In genomic region chr14:102187044-102187443, GRCh38 we compare ENCODE assay signal across 10 cellular contexts. TPM values are rescaled to one million over a fixed set of nuclear protein-coding genes. Genes with fewer than 3 reads are reported as not detected.
DNase-seq lines count a peak whose midpoint lies in the region; ATAC-seq and TF ChIP-seq lines count a peak whose summit lies in the region.
"Had no signal": no experiment of that assay in that cellular context is flagged by ENCODE, and none has a peak within 500 bp of the region (broad histone marks: within the 10 kb centered on the region; RNA-seq: fewer than 3 reads in every experiment).

No MANE protein-coding gene starts in this region.

- no peak overlapping the region for H3K56ac ChIP-seq in IMR-90 (ENCODE audit: extremely low read depth, insufficient read depth, low read length)

- H2BK5ac ChIP-seq in IMR-90 (ENCODE audit: low read depth, low read length, poor library complexity, severe bottlenecking) = peak overlapping the region; percentile 36

- H4K5ac ChIP-seq in IMR-90 (ENCODE audit: low read depth, low read length) = no peak overlapping the region

- in situ Hi-C loops in IMR-90 (cut with MboI; ENCODE audit: low sequenced_read_pairs) = no loop called here

- H3K4me1 Mint-ChIP-seq in central memory CD8-positive, alpha-beta T cell = peaks cover 44% of the 10 kb centered on the region
- H3K4me1 Mint-ChIP-seq in neural crest cell = peaks cover 56% of the 10 kb centered on the region

- no peak for TF ChIP-seq RAD21 in IMR-90 (IDR thresholded peaks at IDR 0.05; ENCODE audit: low read length)

- H2BK15ac ChIP-seq in IMR-90 (ENCODE audit: low read depth, low read length) = no peak overlapping the region

- intact Hi-C loops in IMR-90 (cut with micrococcal nuclease) = no loop called here

- peak overlapping the region; percentile 28; the same call in 1 of the 2 replicates for H3K27ac ChIP-seq in IMR-90 (ENCODE audit: insufficient read depth, low read length)

- H3K4me1 ChIP-seq in IMR-90 (ENCODE audit: control insufficient read depth, insufficient read depth, low read length) = peaks cover 13% of the 10 kb centered on the region

- POLR2A ChIA-PET in IMR-90 (lab: Charles Lee; ENCODE audit: unreplicated experiment) = no interaction called here

- 13% methylated on average over 1 of the region's 3 CpGs; no CpG with 5 or more reads in 1 of the 2 experiments for WGBS in IMR-90 (ENCODE audit: extremely low coverage in 2 of 2, insufficient read length in 1 of 2), 2 experiments

- no peaks in the 10 kb centered on the region for H3K36me3 ChIP-seq in IMR-90 (ENCODE audit: control insufficient read depth, insufficient read depth, low read length)
- H3K36me3 ChIP-seq: spleen had no signal

- H3K27ac Mint-ChIP-seq in central memory CD8-positive, alpha-beta T cell (ENCODE audit: low read depth) = peak overlapping the region; percentile 32
- H3K27ac Mint-ChIP-seq in neural crest cell (ENCODE audit: unreplicated experiment) = peak overlapping the region; percentile 31
- H3K27ac Mint-ChIP-seq: dendritic cell treated with granulocyte-macrophage colony-stimulating factor and Interleukin-4, amounts not matched to agents 40 ng/mL and 50 ng/mL, for 4 days had no signal

- H2AFZ ChIP-seq in IMR-90 (replicated peaks; ENCODE audit: low read length, poor library complexity) = no peak overlapping the region

- peaks cover 70% of the 10 kb centered on the region for H4K20me1 ChIP-seq in IMR-90 (ENCODE audit: insufficient read depth, low read length)

- no peak overlapping the region for H4K91ac ChIP-seq in IMR-90 (ENCODE audit: insufficient read depth, low read depth, low read length)

- H3K9ac ChIP-seq in IMR-90 (ENCODE audit: low read depth, low read length) = no peak overlapping the region

- H3K23ac ChIP-seq in IMR-90 (ENCODE audit: low read depth, low read length) = no peak overlapping the region

- DNase-seq in AG10803 (ENCODE audit: low read depth) = peak; percentile 84
- DNase-seq in IMR-90 = peak; percentile 87
- DNase-seq in central memory CD8-positive, alpha-beta T cell (ENCODE audit: low spot score in 2 of 2) = no peak
- no peak for DNase-seq in neural crest cell (ENCODE audit: low read depth, low spot score)
- no peak for DNase-seq in OCI-M2 (lab: John Stamatoyannopoulos, UW; ENCODE audit: unreplicated experiment)
- DNase-seq in GM19238 (ENCODE audit: insufficient read length, low spot score) = no peak
- DNase-seq in NCI-H748 (lab: John Stamatoyannopoulos, UW; ENCODE audit: unreplicated experiment) = no peak
- DNase-seq: spleen had no signal

- no peak overlapping the region for H2AK5ac ChIP-seq in IMR-90 (ENCODE audit: low read depth, low read length)

- no peak overlapping the region for H3K14ac ChIP-seq in IMR-90 (replicated peaks; ENCODE audit: low read depth, low read length)

- no peak overlapping the region for H4K8ac ChIP-seq in IMR-90 (ENCODE audit: low read depth in 2 of 2, low read length in 2 of 2)

- no TSS peak for BruUV-seq in IMR-90 (replicated peaks; lab: Mats Ljungman, UMichigan)

- dilution Hi-C loops in IMR-90 (cut with HindIII; ENCODE audit: low sequenced_read_pairs, unreplicated experiment) = no loop called here

- no peak overlapping the region for H3K4me3 Mint-ChIP-seq in central memory CD8-positive, alpha-beta T cell
- H3K4me3 Mint-ChIP-seq in neural crest cell = no peak overlapping the region
- H3K4me3 Mint-ChIP-seq: dendritic cell treated with granulocyte-macrophage colony-stimulating factor and Interleukin-4, amounts not matched to agents 40 ng/mL and 50 ng/mL, for 4 days had no signal

- no peak overlapping the region for H2BK120ac ChIP-seq in IMR-90 (ENCODE audit: low read depth, low read length)

- peak overlapping the region; percentile 9; the same call in 1 of the 2 replicates for H3K4me3 ChIP-seq in AG10803 (ENCODE audit: low read length)
- H3K4me3 ChIP-seq in IMR-90 (ENCODE audit: insufficient read depth, low read depth, low read length) = no peak overlapping the region
- H3K4me3 ChIP-seq: spleen had no signal

- H2AK9ac ChIP-seq in IMR-90 (replicated peaks; ENCODE audit: low read depth, low read length, poor library complexity) = no peak overlapping the region

- no peak for TF ChIP-seq POLR2A in IMR-90 (IDR thresholded peaks at IDR 0.05; ENCODE audit: low read depth, low read length)

- peak overlapping the region; percentile 77 for H3K4me2 ChIP-seq in IMR-90 (ENCODE audit: low read depth, low read length)

- ATAC-seq in IMR-90 (ENCODE audit: low read depth) (peak; percentile 87), HG03045 (IDR thresholded peaks at IDR 0.05; ENCODE audit: unreplicated experiment) (no peak)
- ATAC-seq in central memory CD8-positive, alpha-beta T cell (replicated peaks; ENCODE audit: extremely low read depth, poor library complexity, severe bottlenecking) = no peak

- peaks cover 51 to 78% of the 10 kb centered on the region in 2 experiments for H3K79me1 ChIP-seq in IMR-90 (ENCODE audit: low read depth in 1 of 2, low read length in 2 of 2)

- H2BK20ac ChIP-seq in IMR-90 (ENCODE audit: low read depth, low read length) = no peak overlapping the region

- no peak overlapping the region; the same call in 1 of the 2 replicates for H3K18ac ChIP-seq in IMR-90 (ENCODE audit: low read depth, low read length)

- H3K36me3 Mint-ChIP-seq in central memory CD8-positive, alpha-beta T cell (ENCODE audit: insufficient read depth) = peaks cover 2% of the 10 kb centered on the region
- H3K36me3 Mint-ChIP-seq in neural crest cell (ENCODE audit: low read depth) = no peaks in the 10 kb centered on the region

- no peaks in the 10 kb centered on the region for H3K27me3 ChIP-seq in IMR-90 (ENCODE audit: control insufficient read depth, insufficient read depth, low read length)
- H3K27me3 ChIP-seq: spleen had no signal

- H3K9me1 ChIP-seq in IMR-90 (ENCODE audit: insufficient read depth, low read length) = peaks cover 28% of the 10 kb centered on the region

- H3K9me3 Mint-ChIP-seq in central memory CD8-positive, alpha-beta T cell = no peaks in the 10 kb centered on the region
- no peaks in the 10 kb centered on the region for H3K9me3 Mint-ChIP-seq in neural crest cell
- H3K9me3 Mint-ChIP-seq: dendritic cell treated with granulocyte-macrophage colony-stimulating factor and Interleukin-4, amounts not matched to agents 40 ng/mL and 50 ng/mL, for 4 days had no signal

- H3K27me3 Mint-ChIP-seq in central memory CD8-positive, alpha-beta T cell = no peaks in the 10 kb centered on the region
- no peaks in the 10 kb centered on the region for H3K27me3 Mint-ChIP-seq in neural crest cell (ENCODE audit: low read depth)
- H3K27me3 Mint-ChIP-seq: dendritic cell treated with granulocyte-macrophage colony-stimulating factor and Interleukin-4, amounts not matched to agents 40 ng/mL and 50 ng/mL, for 4 days had no signal

- H3K4ac ChIP-seq in IMR-90 (ENCODE audit: low read depth, low read length) = peak overlapping the region; percentile 59; the same call in 1 of the 2 replicates

- no peak for TF ChIP-seq CTCF in AG10803 (conservative IDR thresholded peaks at IDR 0.05; ENCODE audit: low read length)
- TF ChIP-seq CTCF in IMR-90 (conservative IDR thresholded peaks at IDR 0.05; ENCODE audit: low read depth, low read length) = no peak
- TF ChIP-seq CTCF in neural crest cell (conservative IDR thresholded peaks at IDR 0.05) = no peak

- CTCF ChIA-PET in IMR-90 (lab: Yijun Ruan, JAX) = interaction anchor here (0.6 kb wide), 1 partner anchor 9 kb away, joined by 3 read pairs; no protein-coding TSS in a partner anchor

- no peaks in the 10 kb centered on the region for H3K9me3 ChIP-seq in IMR-90 (ENCODE audit: control insufficient read depth, insufficient read depth, low read length)
- H3K9me3 ChIP-seq: spleen had no signal

TF ChIP-seq in IMR-90, 13 proteins besides CTCF, POLR2A, EP300 and RAD21:
- TF ChIP-seq FOS (IDR thresholded peaks at IDR 0.05; ENCODE audit: low read depth, low read length) (peak; percentile 83), ELK1 (IDR thresholded peaks at IDR 0.05; ENCODE audit: borderline replicate concordance, low read depth, low read length) (no peak), CEBPB (IDR thresholded peaks at IDR 0.05; ENCODE audit: low read depth, low read length) (peak; percentile 79), MAZ (IDR thresholded peaks at IDR 0.05; ENCODE audit: borderline replicate concordance, low read depth, low read length) (no peak), SMC3 (IDR thresholded peaks at IDR 0.05; ENCODE audit: low read depth, low read length) (no peak), RCOR1 (IDR thresholded peaks at IDR 0.05; ENCODE audit: insufficient replicate concordance, low read length) (no peak), CHD1 (IDR thresholded peaks at IDR 0.05; ENCODE audit: low read depth, low read length) (no peak), NFE2L2 (IDR thresholded peaks at IDR 0.05; ENCODE audit: low read depth, low read length) (peak; percentile 74)

RNA-seq across cellular contexts. Expression of gene WDR20, which starts 47.3 kb away (rescaled TPM):
- total RNA-seq in IMR-90 (2012; rRNA removed) (27.4 and 28.1 TPM in 2 replicates), neural crest cell (28.2 and 30.2 TPM in 2 replicates)
- polyA plus RNA-seq in IMR-90 (2012; rRNA removed) = 18.7 and 20.3 TPM in 2 replicates
- polyA plus RNA-seq in IMR-90 (2012; cell fraction: cytosol; rRNA removed) = 14.7 and 20.0 TPM in 2 replicates
- 19.0 and 29.1 TPM in 2 replicates for polyA plus RNA-seq in IMR-90 (2012; cell fraction: nucleus; rRNA removed; ENCODE audit: low replicate concordance)

Comparison
In these comparisons a context has a peak if more than half of its experiments do, and no peak if none do; other contexts are left out.
1. DNase-seq: peak in AG10803 (single experiment) and IMR-90 (single experiment); none in central memory CD8-positive, alpha-beta T cell (0 of 2), neural crest cell (single experiment), OCI-M2 (single experiment), GM19238 (single experiment) and NCI-H748 (single experiment).